ENCODE assay signal across 13 cellular contexts in genomic region chr21:43574741-43575465, GRCh38.
A peak's percentile ranks its signal among the peaks of the same experiment; 100 is the strongest.
DNase-seq lines count a peak whose midpoint lies in the region; ATAC-seq and TF ChIP-seq lines count a peak whose summit lies in the region.
"Had no signal": no experiment of that assay in that cellular context is flagged by ENCODE, and none has a peak within 500 bp of the region (broad histone marks: within the 10 kb centered on the region; RNA-seq: fewer than 3 reads in every experiment).

No MANE protein-coding gene starts in this region.

- TF ChIP-seq CTCF in right atrium auricular region (IDR thresholded peaks at IDR 0.05) = no peak
- no peak for TF ChIP-seq CTCF in left ventricle myocardium inferior (IDR thresholded peaks at IDR 0.05; ENCODE audit: borderline replicate concordance)
- TF ChIP-seq CTCF in ovary (IDR thresholded peaks at IDR 0.05) = no peak

- H3K4me3 ChIP-seq in right atrium auricular region = no peak overlapping the region
- no peak overlapping the region for H3K4me3 ChIP-seq in left ventricle myocardium inferior
- no peak overlapping the region for H3K4me3 ChIP-seq in ovary
- H3K4me3 ChIP-seq: pancreas had no signal

- H3K27ac ChIP-seq in right atrium auricular region = peak overlapping the region in 1 of 2 donors; percentile 31
- H3K27ac ChIP-seq in left ventricle myocardium inferior (replicated peaks) = peak overlapping the region; percentile 20
- peak overlapping the region; percentile 28 to 57 for H3K27ac ChIP-seq in ovary
- H3K27ac ChIP-seq: pancreas had no signal

- TF ChIP-seq POLR2A in ovary (IDR thresholded peaks at IDR 0.05) = no peak

- H3K27me3 Mint-ChIP-seq in T-helper 17 cell = peaks cover 62% of the 10 kb centered on the region

- no peak overlapping the region for H3K27ac Mint-ChIP-seq in T-helper 17 cell
- H3K27ac Mint-ChIP-seq: activated CD8-positive, alpha-beta memory T cell treated with anti-CD3 and anti-CD28 coated beads, Interleukin-2, amount 10 ng/mL, durations not matched to agents 7 days and 5 days had no signal

- H3K36me3 Mint-ChIP-seq in T-helper 17 cell (ENCODE audit: low read depth) = peaks cover 7% of the 10 kb centered on the region
- H3K36me3 Mint-ChIP-seq: activated CD8-positive, alpha-beta memory T cell treated with anti-CD3 and anti-CD28 coated beads, Interleukin-2, amount 10 ng/mL, durations not matched to agents 7 days and 5 days had no signal

- TF ChIP-seq EP300 in ovary (IDR thresholded peaks at IDR 0.05) = no peak

- H3K4me3 Mint-ChIP-seq in T-helper 17 cell = no peak overlapping the region
- H3K4me3 Mint-ChIP-seq: activated CD8-positive, alpha-beta memory T cell treated with anti-CD3 and anti-CD28 coated beads, Interleukin-2, amount 10 ng/mL, durations not matched to agents 7 days and 5 days had no signal

- peak; percentile 67 for DNase-seq in Right ventricle myocardium inferior (ENCODE audit: missing footprints)
- no peak for DNase-seq in right atrium auricular region (ENCODE audit: low spot score)
- peak; percentile 46 for DNase-seq in left ventricle myocardium inferior
- peak; percentile 44 to 68 (median 54) for DNase-seq in ovary
- no peak for DNase-seq in T-helper 17 cell
- DNase-seq: activated CD8-positive, alpha-beta memory T cell treated with anti-CD3 and anti-CD28 coated beads, Interleukin-2, amount 10 ng/mL, durations not matched to agents 7 days and 5 days; DND-41; erythroblast; NCI-H1436 treated with DMSO at 0.1 percent for 48 hours had no signal

- H3K27me3 ChIP-seq in right atrium auricular region = no peaks in the 10 kb centered on the region
- no peaks in the 10 kb centered on the region for H3K27me3 ChIP-seq in left ventricle myocardium inferior (ENCODE audit: low read depth)
- no peaks in the 10 kb centered on the region for H3K27me3 ChIP-seq in ovary
- H3K27me3 ChIP-seq: pancreas had no signal

- ATAC-seq in Right ventricle myocardium inferior (peak; percentile 68), GM19467 (IDR thresholded peaks at IDR 0.05; ENCODE audit: unreplicated experiment) (no peak), HG03159 (IDR thresholded peaks at IDR 0.05; ENCODE audit: unreplicated experiment) (no peak), T-helper 17 cell (no peak), GM19455 (IDR thresholded peaks at IDR 0.05; ENCODE audit: unreplicated experiment) (no peak)
- ATAC-seq: activated CD8-positive, alpha-beta memory T cell treated with anti-CD3 and anti-CD28 coated beads, Interleukin-2, amount 10 ng/mL, durations not matched to agents 7 days and 5 days had no signal

- H3K36me3 ChIP-seq in right atrium auricular region (no peaks in the 10 kb centered on the region), left ventricle myocardium inferior (no peaks in the 10 kb centered on the region), ovary (no peaks in the 10 kb centered on the region)
- H3K36me3 ChIP-seq: pancreas had no signal

- H3K4me1 ChIP-seq in right atrium auricular region = no peaks in the 10 kb centered on the region
- H3K4me1 ChIP-seq in left ventricle myocardium inferior = peaks cover 13% of the 10 kb centered on the region
- no peaks in the 10 kb centered on the region for H3K4me1 ChIP-seq in ovary (ENCODE audit: insufficient read depth)
- H3K4me1 ChIP-seq: pancreas had no signal

- intact Hi-C loops in Right ventricle myocardium inferior (cut with DNase I) = no loop called here
- intact Hi-C loops in left ventricle myocardium inferior (cut with micrococcal nuclease) = no loop called here
- intact Hi-C loops in ovary (cut with DNase I) = no loop called here

- whole genome bisulfite sequencing in ovary, 3 donors = 50 to 54% (median 53%) methylated on average over 19 of the region's 19 CpGs

- no peaks in the 10 kb centered on the region for H3K4me1 Mint-ChIP-seq in T-helper 17 cell
- H3K4me1 Mint-ChIP-seq: activated CD8-positive, alpha-beta memory T cell treated with anti-CD3 and anti-CD28 coated beads, Interleukin-2, amount 10 ng/mL, durations not matched to agents 7 days and 5 days had no signal

- H3K9me3 ChIP-seq in right atrium auricular region (no peaks in the 10 kb centered on the region), left ventricle myocardium inferior (replicated peaks) (no peaks in the 10 kb centered on the region), ovary (no peaks in the 10 kb centered on the region), T-helper 17 cell (ENCODE audit: control insufficient read depth, low read length, poor library complexity, severe bottlenecking) (no peaks in the 10 kb centered on the region)
- H3K9me3 ChIP-seq: pancreas had no signal

Comparison
In these comparisons a context has a peak if more than half of its experiments do, and no peak if none do; other contexts are left out.
1. DNase-seq: peak in Right ventricle myocardium inferior (single experiment), left ventricle myocardium inferior (single experiment) and ovary (5 of 5); none in right atrium auricular region (single experiment) and T-helper 17 cell (0 of 3).